ENCODE assay signal across 20 cellular contexts in the genomic region with DNA sequence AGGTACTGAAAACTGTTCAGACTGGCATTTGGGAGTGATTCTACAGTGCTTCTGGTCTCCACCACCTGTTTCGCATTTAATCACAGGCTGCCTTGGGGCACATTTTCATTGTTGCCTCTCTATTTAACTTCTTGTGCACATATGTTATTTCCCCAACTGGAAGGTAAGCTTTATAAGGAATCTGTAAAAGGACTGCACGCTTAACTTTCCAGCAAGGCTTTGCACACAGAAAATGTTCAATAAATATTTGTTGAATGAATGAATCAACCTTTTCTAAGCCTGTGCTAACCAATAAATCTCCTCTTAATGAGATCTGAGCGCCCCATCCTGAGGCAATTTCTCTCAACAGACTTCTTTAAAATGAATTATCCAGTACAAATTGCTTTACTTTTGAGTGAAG.
A peak's percentile ranks its signal among the peaks of the same experiment; 100 is the strongest.
DNase-seq lines count a peak whose midpoint lies in the region; ATAC-seq, FAIRE-seq and TF ChIP-seq lines count a peak whose summit lies in the region.
"Had no signal": no experiment of that assay in that cellular context is flagged by ENCODE, and none has a peak within 500 bp of the region (broad histone marks: within the 10 kb centered on the region; RNA-seq: fewer than 3 reads in every experiment).

No MANE protein-coding gene starts in this region.

- no peak overlapping the region for H2AFZ ChIP-seq in HCT116 (ENCODE audit: low read depth, low read length, poor library complexity, severe bottlenecking)
- H2AFZ ChIP-seq in keratinocyte (ENCODE audit: control insufficient read depth, low read length): no peak overlapping the region

- H3K9ac ChIP-seq in HCT116 (ENCODE audit: low read length) (peak overlapping the region; percentile 67), keratinocyte (ENCODE audit: control insufficient read depth, extremely low read depth, insufficient read depth, low read length) (no peak overlapping the region)

- peak overlapping the region; percentile 90 for H3K27ac ChIP-seq in HCT116 (ENCODE audit: low read depth, low read length)
- H3K27ac ChIP-seq in keratinocyte (ENCODE audit: control insufficient read depth, insufficient read depth, low read length): peak overlapping the region; percentile 79
- H3K27ac ChIP-seq: ovary, vagina had no signal

- H3K36me3 Mint-ChIP-seq in activated T-cell treated with anti-CD3 and anti-CD28 coated beads, Interleukin-2, amount 50 U/mL, for 24 hours (ENCODE audit: low read depth): no peaks in the 10 kb centered on the region

- peak; percentile 81 for DNase-seq in AG09309 (ENCODE audit: low read depth)
- DNase-seq in HCT116 (ENCODE audit: low read depth, low spot score): no peak
- peak; percentile 5 for DNase-seq in NCI-H748 treated with DMSO at 0.1 percent for 48 hours (lab: John Stamatoyannopoulos, UW)
- no peak for DNase-seq in keratinocyte (ENCODE audit: low read depth, low spot score)
- no peak for DNase-seq in SIG-M5 treated with dmso at 0.1 percent for 504 hours (lab: John Stamatoyannopoulos, UW; ENCODE audit: unreplicated experiment)
- DNase-seq in activated effector memory CD4-positive, alpha-beta T cell treated with Interleukin-2 at 50 U/mL for 16 hours: no peak
- DNase-seq in activated T-cell treated with anti-CD3 and anti-CD28 coated beads, Interleukin-2, amount 50 U/mL, for 24 hours: no peak
- no peak for DNase-seq in left colon
- DNase-seq: activated CD4-positive, alpha-beta T cell treated with anti-CD3 and anti-CD28 coated beads, Interleukin-2, amount 10 ng/mL, durations not matched to agents 24 days and 14 days; activated CD8-positive, alpha-beta memory T cell treated with anti-CD3 and anti-CD28 coated beads, Interleukin-2, amount 50 U/mL, for 48 hours; activated naive CD4-positive, alpha-beta T cell treated with anti-CD3 and anti-CD28 coated beads for 36 hours; Calu3; endodermal cell; GOT3; NCI-H1048; NCI-H226; ovary had no signal

- H3K4me1 ChIP-seq in HCT116 (ENCODE audit: control insufficient read depth in 1 of 2, insufficient read depth in 2 of 2, low read length in 2 of 2) (peaks cover 87 to 99% of the 10 kb centered on the region in 2 experiments), keratinocyte (ENCODE audit: control insufficient read depth, extremely low read depth, insufficient read depth, low read length) (peaks cover 59% of the 10 kb centered on the region)

- no peak for TF ChIP-seq CTCF in AG09309 (IDR thresholded peaks at IDR 0.05; ENCODE audit: control insufficient read depth, insufficient read depth, low read depth, low read length, missing control alignments)
- no peak for TF ChIP-seq CTCF in HCT116 (IDR thresholded peaks at IDR 0.05 in 2 of 3, conservative IDR thresholded peaks at IDR 0.05 in 1 of 3; ENCODE audit: borderline replicate concordance in 1 of 3, insufficient read depth in 1 of 3, low read depth in 2 of 3, low read length in 2 of 3)
- TF ChIP-seq CTCF in keratinocyte (optimal IDR thresholded peaks at IDR 0.05 in 1 of 3, IDR thresholded peaks at IDR 0.05 in 1 of 3, conservative IDR thresholded peaks at IDR 0.05 in 1 of 3; ENCODE audit: extremely low read depth in 1 of 3, insufficient read depth in 2 of 3, low read length in 3 of 3): no peak

- dilution Hi-C loops in keratinocyte (cut with MboI; ENCODE audit: extremely low pct_ligation_motif_present, low sequenced_read_pairs): no loop called here

- peaks cover 29% of the 10 kb centered on the region for H3K27me3 Mint-ChIP-seq in activated T-cell treated with anti-CD3 and anti-CD28 coated beads, Interleukin-2, amount 50 U/mL, for 24 hours

- H3K27ac Mint-ChIP-seq in activated T-cell treated with anti-CD3 and anti-CD28 coated beads, Interleukin-2, amount 50 U/mL, for 24 hours: no peak overlapping the region
- H3K27ac Mint-ChIP-seq: activated CD4-positive, alpha-beta T cell treated with anti-CD3 and anti-CD28 coated beads, Interleukin-2, amount 10 ng/mL, durations not matched to agents 24 days and 14 days; activated naive CD4-positive, alpha-beta T cell treated with anti-CD3 and anti-CD28 coated beads for 36 hours; endodermal cell had no signal

- TF ChIP-seq RAD21 in HCT116 (IDR thresholded peaks at IDR 0.05; ENCODE audit: low read depth): no peak

- CTCF ChIA-PET in HCT116 (lab: Charles Lee): interaction anchor here (0.9 kb wide), 1 partner anchor 11 kb away, joined by 4 read pairs; no protein-coding TSS in a partner anchor

- ATAC-seq in HCT116 (no peak), left colon (no peak)
- ATAC-seq: K562, left lobe of liver had no signal

- H3K79me2 ChIP-seq in HCT116 (ENCODE audit: insufficient read depth, low read length): peaks cover 3% of the 10 kb centered on the region; the same call in 1 of the 2 replicates
- no peaks in the 10 kb centered on the region for H3K79me2 ChIP-seq in keratinocyte (ENCODE audit: control insufficient read depth, insufficient read depth, low read length)

- H4K20me1 ChIP-seq in HCT116 (ENCODE audit: insufficient read depth) (no peaks in the 10 kb centered on the region), keratinocyte (ENCODE audit: control insufficient read depth, extremely low read depth, insufficient read depth, low read length) (no peaks in the 10 kb centered on the region)

- no peak overlapping the region for H3K4me3 ChIP-seq in AG09309 (ENCODE audit: control insufficient read depth, low read depth, low read length)
- H3K4me3 ChIP-seq in HCT116 (replicated peaks in 1 of 2; ENCODE audit: low read depth in 1 of 2, low read length in 2 of 2): no peak overlapping the region
- no peak overlapping the region for H3K4me3 ChIP-seq in keratinocyte (ENCODE audit: control insufficient read depth in 2 of 3, extremely low read depth in 1 of 3, insufficient read depth in 2 of 3, low read depth in 1 of 3, low read length in 3 of 3)
- H3K4me3 ChIP-seq: K562, ovary, vagina had no signal

- H3K9me3 ChIP-seq in HCT116 (ENCODE audit: control insufficient read depth in 1 of 2, insufficient read depth in 1 of 2, low read depth in 1 of 2, low read length in 2 of 2): no peaks in the 10 kb centered on the region
- H3K9me3 ChIP-seq in keratinocyte (ENCODE audit: control insufficient read depth, low read depth, low read length): no peaks in the 10 kb centered on the region
- H3K9me3 ChIP-seq: ovary, vagina had no signal

- no peaks in the 10 kb centered on the region for H3K9me3 Mint-ChIP-seq in activated T-cell treated with anti-CD3 and anti-CD28 coated beads, Interleukin-2, amount 50 U/mL, for 24 hours
- H3K9me3 Mint-ChIP-seq: activated CD4-positive, alpha-beta T cell treated with anti-CD3 and anti-CD28 coated beads, Interleukin-2, amount 10 ng/mL, durations not matched to agents 24 days and 14 days; activated naive CD4-positive, alpha-beta T cell treated with anti-CD3 and anti-CD28 coated beads for 36 hours; endodermal cell had no signal

- intact Hi-C loops in HCT116 (cut with micrococcal nuclease) (no loop called here), left colon (cut with DNase I, micrococcal nuclease) (loop anchor here in 1 of 2 donors (10.0 kb wide), 1 partner anchor 77 kb away; no protein-coding TSS in a partner anchor)

- H3K27me3 ChIP-seq in HCT116 (ENCODE audit: insufficient read depth, low read length) (no peaks in the 10 kb centered on the region), keratinocyte (ENCODE audit: control insufficient read depth, extremely low read depth, insufficient read depth, low read length) (no peaks in the 10 kb centered on the region)
- H3K27me3 ChIP-seq: ovary, vagina had no signal

- POLR2A ChIA-PET in HCT116 (lab: Charles Lee): interaction anchor here (0.9 to 2.3 kb wide), 4 partner anchors 17 to 253 kb away, joined by 3 to 5 read pairs (median 4); partner anchors contain the start of gene ARHGAP29

- H3K4me1 Mint-ChIP-seq in activated T-cell treated with anti-CD3 and anti-CD28 coated beads, Interleukin-2, amount 50 U/mL, for 24 hours (ENCODE audit: low read depth): no peaks in the 10 kb centered on the region
- H3K4me1 Mint-ChIP-seq: activated CD4-positive, alpha-beta T cell treated with anti-CD3 and anti-CD28 coated beads, Interleukin-2, amount 10 ng/mL, durations not matched to agents 24 days and 14 days had no signal

- no peaks in the 10 kb centered on the region for H3K9me1 ChIP-seq in keratinocyte (ENCODE audit: control insufficient read depth, extremely low read depth, insufficient read depth, low read length)

- H3K36me3 ChIP-seq in HCT116 (ENCODE audit: control insufficient read depth in 1 of 2, insufficient read depth in 2 of 2, low read length in 2 of 2): no peaks in the 10 kb centered on the region
- H3K36me3 ChIP-seq in keratinocyte (ENCODE audit: control insufficient read depth in 2 of 2, extremely low read depth in 1 of 2, insufficient read depth in 2 of 2, low read length in 2 of 2): no peaks in the 10 kb centered on the region
- H3K36me3 ChIP-seq: ovary, vagina had no signal

- RAD21 ChIA-PET in HCT116 (lab: Charles Lee; ENCODE audit: low non-redundant PET in 1 of 2, low total read pairs in 2 of 2, uncharacterized antibody in 2 of 2, unreplicated experiment in 2 of 2): no interaction called here

- FAIRE-seq in keratinocyte (lab: Jason Lieb, UNC): peak; percentile 43
- FAIRE-seq: K562 had no signal

- no TSS peak for BruUV-seq in HCT116 (replicated peaks; lab: Mats Ljungman, UMichigan)

- H3K4me2 ChIP-seq in HCT116 (ENCODE audit: low read length) (peak overlapping the region; percentile 74), keratinocyte (ENCODE audit: control insufficient read depth, extremely low read depth, insufficient read depth, low read depth, low read length) (peak overlapping the region; percentile 22)

- H3K4me3 Mint-ChIP-seq in activated T-cell treated with anti-CD3 and anti-CD28 coated beads, Interleukin-2, amount 50 U/mL, for 24 hours: no peak overlapping the region
- H3K4me3 Mint-ChIP-seq: activated CD4-positive, alpha-beta T cell treated with anti-CD3 and anti-CD28 coated beads, Interleukin-2, amount 10 ng/mL, durations not matched to agents 24 days and 14 days; activated naive CD4-positive, alpha-beta T cell treated with anti-CD3 and anti-CD28 coated beads for 36 hours; endodermal cell had no signal

- H3K9me2 ChIP-seq in HCT116 (ENCODE audit: insufficient read depth): no peaks in the 10 kb centered on the region

- no peak for TF ChIP-seq POLR2A in HCT116 (IDR thresholded peaks at IDR 0.05; ENCODE audit: borderline replicate concordance, extremely low read depth, insufficient read depth, insufficient read length)

TF ChIP-seq in HCT116, 20 proteins besides CTCF, POLR2A, EP300 and RAD21 (continues in another document):
- no peak for TF ChIP-seq EZH2phosphoT487 (IDR thresholded peaks at IDR 0.05; ENCODE audit: borderline replicate concordance)
- no peak for TF ChIP-seq CBX3 (IDR thresholded peaks at IDR 0.05; ENCODE audit: low read depth)
- no peak for TF ChIP-seq TCF7L2 (IDR thresholded peaks at IDR 0.05; ENCODE audit: borderline replicate concordance, extremely low read depth, insufficient read depth, insufficient read length)
- no peak for TF ChIP-seq ZFX (IDR thresholded peaks at IDR 0.05)
- TF ChIP-seq ELF1 (IDR thresholded peaks at IDR 0.05; ENCODE audit: borderline replicate concordance, low read depth): no peak
- TF ChIP-seq SIN3A (IDR thresholded peaks at IDR 0.05; ENCODE audit: low read depth): no peak
- no peak for TF ChIP-seq JUND (IDR thresholded peaks at IDR 0.05)
- no peak for TF ChIP-seq EGR1 (IDR thresholded peaks at IDR 0.05; ENCODE audit: low read depth)
- TF ChIP-seq YY1 (IDR thresholded peaks at IDR 0.05; ENCODE audit: extremely low read depth, insufficient replicate concordance, low read depth, low read length): no peak

Comparison
In these comparisons a context has a peak if more than half of its experiments do, and no peak if none do; other contexts are left out.
1. DNase-seq: peak in AG09309 (single experiment) and NCI-H748 treated with DMSO at 0.1 percent for 48 hours (single experiment); none in HCT116 (single experiment), keratinocyte (single experiment), SIG-M5 treated with dmso at 0.1 percent for 504 hours (single experiment), activated effector memory CD4-positive, alpha-beta T cell treated with Interleukin-2 at 50 U/mL for 16 hours (single experiment), activated T-cell treated with anti-CD3 and anti-CD28 coated beads, Interleukin-2, amount 50 U/mL, for 24 hours (single experiment) and left colon (0 of 2).